In genomic region chr15:92623435-92623834, GRCh38 we compare ENCODE assay signal across 11 cellular contexts. TPM values are rescaled to one million over a fixed set of nuclear protein-coding genes. Genes with fewer than 3 reads are reported as not detected.
DNase-seq lines count a peak whose midpoint lies in the region; ATAC-seq, FAIRE-seq and TF ChIP-seq lines count a peak whose summit lies in the region.
"Had no signal": no experiment of that assay in that cellular context is flagged by ENCODE, and none has a peak within 500 bp of the region (broad histone marks: within the 10 kb centered on the region; RNA-seq: fewer than 3 reads in every experiment).

No MANE protein-coding gene starts in this region.

- H3K36me3 ChIP-seq in sigmoid colon: no peaks in the 10 kb centered on the region

- no peaks in the 10 kb centered on the region for H3K27me3 ChIP-seq in sigmoid colon

- no peaks in the 10 kb centered on the region for H3K9me3 Mint-ChIP-seq in activated CD4-positive, alpha-beta T cell treated with anti-CD3 and anti-CD28 coated beads, Interleukin-2, amount 10 ng/mL, durations not matched to agents 7 days and 5 days
- H3K9me3 Mint-ChIP-seq: activated naive CD8-positive, alpha-beta T cell treated with anti-CD3 and anti-CD28 coated beads for 36 hours; CD4-positive, alpha-beta T cell had no signal

- 63 to 83% methylated on average over 14 of the region's 14 CpGs for WGBS in sigmoid colon, 2 donors

- TF ChIP-seq POLR2A in GM12891 (IDR thresholded peaks at IDR 0.05; ENCODE audit: low read depth, low read length): no peak
- no peak for TF ChIP-seq POLR2A in sigmoid colon (IDR thresholded peaks at IDR 0.05)

- no peak overlapping the region for H3K4me3 Mint-ChIP-seq in activated CD4-positive, alpha-beta T cell treated with anti-CD3 and anti-CD28 coated beads, Interleukin-2, amount 10 ng/mL, durations not matched to agents 7 days and 5 days
- H3K4me3 Mint-ChIP-seq: activated naive CD8-positive, alpha-beta T cell treated with anti-CD3 and anti-CD28 coated beads for 36 hours; CD4-positive, alpha-beta T cell had no signal

- peak; percentile 28 for FAIRE-seq in GM12891 (lab: Jason Lieb, UNC)

- no peaks in the 10 kb centered on the region for H3K9me3 ChIP-seq in sigmoid colon

- POLR2A ChIA-PET in activated CD4-positive, alpha-beta T cell treated with anti-CD3 and anti-CD28 coated beads, Interleukin-2, amount 10 ng/mL, durations not matched to agents 7 days and 5 days (lab: Charles Lee): no interaction called here

- intact Hi-C loops in sigmoid colon (cut with DNase I): loop anchor here (5.0 kb wide), 1 partner anchor 39 kb away; no protein-coding TSS in a partner anchor

- TF ChIP-seq CTCF in sigmoid colon (IDR thresholded peaks at IDR 0.05): no peak

- no peak for DNase-seq in GM12891 (ENCODE audit: insufficient read length, low spot score)
- DNase-seq in NCI-H345 (lab: John Stamatoyannopoulos, UW): peak; percentile 73
- DNase-seq in cerebellum (ENCODE audit: low spot score): peak; percentile 6
- DNase-seq in sigmoid colon: peak; percentile 45
- DNase-seq in Kasumi-1 (lab: John Stamatoyannopoulos, UW): no peak
- DNase-seq in occipital lobe (lab: John Stamatoyannopoulos, UW): no peak
- DNase-seq in activated CD4-positive, alpha-beta T cell treated with anti-CD3 and anti-CD28 coated beads, Interleukin-2, amount 10 ng/mL, durations not matched to agents 7 days and 5 days: no peak
- DNase-seq: activated CD4-positive, alpha-beta T cell treated with anti-CD3 and anti-CD28 coated beads, Interleukin-2, amount 50 U/mL, for 1 hour; activated naive CD8-positive, alpha-beta T cell treated with anti-CD3 and anti-CD28 coated beads for 36 hours; CD4-positive, alpha-beta T cell had no signal

- H3K4me1 Mint-ChIP-seq in activated CD4-positive, alpha-beta T cell treated with anti-CD3 and anti-CD28 coated beads, Interleukin-2, amount 10 ng/mL, durations not matched to agents 7 days and 5 days: peaks cover 12% of the 10 kb centered on the region

- no peaks in the 10 kb centered on the region for H3K27me3 Mint-ChIP-seq in activated CD4-positive, alpha-beta T cell treated with anti-CD3 and anti-CD28 coated beads, Interleukin-2, amount 10 ng/mL, durations not matched to agents 7 days and 5 days
- H3K27me3 Mint-ChIP-seq: activated naive CD8-positive, alpha-beta T cell treated with anti-CD3 and anti-CD28 coated beads for 36 hours; CD4-positive, alpha-beta T cell had no signal

- no peak overlapping the region for H3K4me3 ChIP-seq in sigmoid colon

- peaks cover 0 to 49% (median 37%) of the 10 kb centered on the region in 4 donors for H3K4me1 ChIP-seq in sigmoid colon

- H3K27ac Mint-ChIP-seq in activated CD4-positive, alpha-beta T cell treated with anti-CD3 and anti-CD28 coated beads, Interleukin-2, amount 10 ng/mL, durations not matched to agents 7 days and 5 days: no peak overlapping the region
- H3K27ac Mint-ChIP-seq: activated naive CD8-positive, alpha-beta T cell treated with anti-CD3 and anti-CD28 coated beads for 36 hours; CD4-positive, alpha-beta T cell had no signal

- ATAC-seq in GM19452 (IDR thresholded peaks at IDR 0.05; ENCODE audit: unreplicated experiment): no peak

- TF ChIP-seq EP300 in sigmoid colon (IDR thresholded peaks at IDR 0.05): no peak

- no peaks in the 10 kb centered on the region for H3K36me3 Mint-ChIP-seq in activated CD4-positive, alpha-beta T cell treated with anti-CD3 and anti-CD28 coated beads, Interleukin-2, amount 10 ng/mL, durations not matched to agents 7 days and 5 days (ENCODE audit: low read depth)

- CTCF ChIA-PET in activated CD4-positive, alpha-beta T cell treated with anti-CD3 and anti-CD28 coated beads, Interleukin-2, amount 10 ng/mL, durations not matched to agents 7 days and 5 days (lab: Charles Lee): interaction anchor here (0.6 kb wide), 1 partner anchor 418 kb away, joined by 4 read pairs; no protein-coding TSS in a partner anchor

- peak overlapping the region in 1 of 4 donors; percentile 68 for H3K27ac ChIP-seq in sigmoid colon

TF ChIP-seq in GM12891, 5 proteins besides CTCF, POLR2A, EP300 and RAD21:
- TF ChIP-seq PAX5 (IDR thresholded peaks at IDR 0.05; ENCODE audit: insufficient read depth, low read length, severe bottlenecking): no peak
- no peak for TF ChIP-seq TAF1 (IDR thresholded peaks at IDR 0.05; ENCODE audit: low read depth, low read length)
- TF ChIP-seq SPI1 (IDR thresholded peaks at IDR 0.05; ENCODE audit: low read depth, low read length): no peak
- TF ChIP-seq POU2F2 (IDR thresholded peaks at IDR 0.05; ENCODE audit: low read depth, low read length): no peak
- TF ChIP-seq POLR2AphosphoS5 (IDR thresholded peaks at IDR 0.05; ENCODE audit: low read depth, low read length): no peak

RNA-seq across cellular contexts. Expression of gene FAM174B, which starts 32.1 kb away (rescaled TPM):
- polyA plus RNA-seq in GM12891 (2012; ENCODE audit: low read depth, missing spikeins): 28.6 TPM
- total RNA-seq in cerebellum: 25.0 TPM
- total RNA-seq in sigmoid colon: 10 to 100 TPM in 1 of 4 donors, 1 to 10 TPM in 3; 5.3 to 38.9 (median 6.1) TPM
- polyA plus RNA-seq in sigmoid colon: 10 to 100 TPM in 1 of 3 donors, 1 to 10 TPM in 2; 8.1 to 19.8 (median 9.5) TPM
- total RNA-seq in occipital lobe: 13.6 TPM
- 1 to 10 TPM; 4.8 to 6.0 TPM for total RNA-seq in activated CD4-positive, alpha-beta T cell treated with anti-CD3 and anti-CD28 coated beads, Interleukin-2, amount 10 ng/mL, durations not matched to agents 7 days and 5 days

Comparison
In these comparisons a context has a peak if more than half of its experiments do, and no peak if none do; other contexts are left out.
1. DNase-seq: peak in NCI-H345 (single experiment), cerebellum (single experiment) and sigmoid colon (single experiment); none in GM12891 (single experiment), Kasumi-1 (0 of 2), occipital lobe (single experiment) and activated CD4-positive, alpha-beta T cell treated with anti-CD3 and anti-CD28 coated beads, Interleukin-2, amount 10 ng/mL, durations not matched to agents 7 days and 5 days (single experiment).